Comparison of ENCODE assay signal across 1 cellular context in genomic region chr20:56774873-56775272, GRCh38.
A peak's percentile ranks its signal among the peaks of the same experiment; 100 is the strongest.
TF ChIP-seq lines count a peak whose summit lies in the region.

No MANE protein-coding gene starts in this region.

TF ChIP-seq in K562, 482 proteins besides CTCF, POLR2A, EP300 and RAD21 (continued from another document):
- TF ChIP-seq ZNF407 (IDR thresholded peaks at IDR 0.05; ENCODE audit: low read depth) = no peak
- TF ChIP-seq XRCC5 (IDR thresholded peaks at IDR 0.05; ENCODE audit: low read depth, low read length) = no peak
- no peak for TF ChIP-seq IRF2 (CRISPR knock-in tag; IDR thresholded peaks at IDR 0.05)
- TF ChIP-seq MBD2 (IDR thresholded peaks at IDR 0.05; ENCODE audit: borderline replicate concordance, low read depth) = no peak
- TF ChIP-seq WHSC1 (IDR thresholded peaks at IDR 0.05; ENCODE audit: low read length) = no peak
- no peak for TF ChIP-seq MYBL2 (IDR thresholded peaks at IDR 0.05; ENCODE audit: low read depth)
- no peak for TF ChIP-seq MYBL2 (CRISPR knock-in tag; IDR thresholded peaks at IDR 0.05; ENCODE audit: borderline replicate concordance)
- TF ChIP-seq ZNF436 (CRISPR knock-in tag; IDR thresholded peaks at IDR 0.05) = no peak
- TF ChIP-seq SOX6 (IDR thresholded peaks at IDR 0.05) = no peak
- TF ChIP-seq CHD2 (IDR thresholded peaks at IDR 0.05; ENCODE audit: low read depth, low read length) = peak; percentile 90
- TF ChIP-seq RBM25 (IDR thresholded peaks at IDR 0.05; ENCODE audit: low read depth, low read length, severe bottlenecking) = peak; percentile 39
- no peak for TF ChIP-seq PHF8 (IDR thresholded peaks at IDR 0.05; ENCODE audit: borderline replicate concordance, low read length)
- TF ChIP-seq ZNF408 (CRISPR knock-in tag; IDR thresholded peaks at IDR 0.05; ENCODE audit: low read depth) = no peak
- TF ChIP-seq CBX8 (IDR thresholded peaks at IDR 0.05; ENCODE audit: borderline replicate concordance, extremely low read depth, low read depth, low read length, poor library complexity, severe bottlenecking) = no peak
- no peak for TF ChIP-seq GTF3C2 (IDR thresholded peaks at IDR 0.05; ENCODE audit: borderline replicate concordance, extremely low read depth, insufficient read length)
TF ChIP-seq in K562: peak in this region for 2.
